ENCODE assay signal across 22 cellular contexts in the genomic region with DNA sequence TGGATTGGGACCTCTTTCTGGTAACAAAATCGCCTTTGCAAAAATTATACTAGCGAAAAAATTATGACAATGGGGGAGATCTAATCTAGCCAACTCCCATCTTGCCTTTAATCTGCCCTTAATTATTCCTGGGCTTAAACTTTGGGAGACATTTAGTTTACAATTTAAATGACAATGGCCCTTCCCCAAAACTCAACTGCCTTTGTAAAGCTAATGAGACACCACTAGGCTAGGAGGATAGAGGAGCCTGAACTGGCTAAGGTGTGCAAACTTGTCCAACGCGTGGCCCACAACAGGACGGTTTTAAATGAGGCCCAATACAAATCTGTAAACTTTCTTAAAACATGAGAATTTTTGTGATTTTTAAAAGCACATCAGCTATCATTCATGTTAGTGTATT.
"Had no signal": no experiment of that assay in that cellular context is flagged by ENCODE, and none has a peak within 500 bp of the region (broad histone marks: within the 10 kb centered on the region; RNA-seq: fewer than 3 reads in every experiment).

No MANE protein-coding gene starts in this region.

- H3K9me3 Mint-ChIP-seq: activated CD4-positive, alpha-beta T cell treated with anti-CD3 and anti-CD28 coated beads, Interleukin-2, amount 10 ng/mL, durations not matched to agents 24 days and 14 days; activated naive CD4-positive, alpha-beta T cell treated with anti-CD3 and anti-CD28 coated beads, Interleukin-2, amount 10 ng/mL, durations not matched to agents 7 days and 5 days; natural killer cell; type B pancreatic cell had no signal

- H3K4me3 Mint-ChIP-seq: activated CD4-positive, alpha-beta memory T cell treated with anti-CD3 and anti-CD28 coated beads, Interleukin-2, amount 10 ng/mL, durations not matched to agents 7 days and 5 days; activated CD4-positive, alpha-beta T cell treated with anti-CD3 and anti-CD28 coated beads, Interleukin-2, amount 10 ng/mL, durations not matched to agents 24 days and 14 days; activated naive CD4-positive, alpha-beta T cell treated with anti-CD3 and anti-CD28 coated beads, Interleukin-2, amount 10 ng/mL, durations not matched to agents 7 days and 5 days; immature natural killer cell; mesothelial cell of epicardium; natural killer cell; type B pancreatic cell had no signal

- H3K4me1 ChIP-seq: vagina had no signal

- H3K4me3 ChIP-seq: coronary artery, esophagus squamous epithelium, gastrocnemius medialis, spleen, thoracic aorta, vagina had no signal

- ATAC-seq: activated CD4-positive, CD25-positive, alpha-beta regulatory T cell treated with anti-CD3 and anti-CD28 coated beads, Interleukin-2, amount 50 U/mL, for 24 hours; natural killer cell had no signal

- DNase-seq: activated CD4-positive, alpha-beta memory T cell treated with anti-CD3 and anti-CD28 coated beads, Interleukin-2, amount 10 ng/mL, durations not matched to agents 7 days and 5 days; activated CD4-positive, alpha-beta T cell treated with anti-CD3 and anti-CD28 coated beads, Interleukin-2, amount 10 ng/mL, durations not matched to agents 24 days and 14 days; activated effector memory CD4-positive, alpha-beta T cell treated with anti-CD3 and anti-CD28 coated beads, Interleukin-2, amount 50 U/mL, for 16 hours; activated naive CD4-positive, alpha-beta T cell treated with anti-CD3 and anti-CD28 coated beads, Interleukin-2, amount 10 ng/mL, durations not matched to agents 7 days and 5 days; amygdala; cerebellar nuclear complex; esophagus squamous epithelium; hippocampal formation; immature natural killer cell; natural killer cell; retina; spleen; stimulated activated CD4-positive, alpha-beta T cell treated with anti-CD3 and anti-CD28 coated beads, Interleukin-4, amount 100 ng/mL, for 1 hour; stimulated activated naive CD4-positive, alpha-beta T cell had no signal

- H3K27ac ChIP-seq: coronary artery, esophagus squamous epithelium, spleen, thoracic aorta, vagina had no signal

- H3K27me3 Mint-ChIP-seq: activated CD4-positive, alpha-beta memory T cell treated with anti-CD3 and anti-CD28 coated beads, Interleukin-2, amount 10 ng/mL, durations not matched to agents 7 days and 5 days; activated CD4-positive, alpha-beta T cell treated with anti-CD3 and anti-CD28 coated beads, Interleukin-2, amount 10 ng/mL, durations not matched to agents 24 days and 14 days; activated naive CD4-positive, alpha-beta T cell treated with anti-CD3 and anti-CD28 coated beads, Interleukin-2, amount 10 ng/mL, durations not matched to agents 7 days and 5 days; progenitor cell of endocrine pancreas; type B pancreatic cell had no signal

- H3K36me3 Mint-ChIP-seq: natural killer cell had no signal

- H3K36me3 ChIP-seq: gastrocnemius medialis, thoracic aorta, vagina had no signal

- H3K4me1 Mint-ChIP-seq: activated CD4-positive, alpha-beta memory T cell treated with anti-CD3 and anti-CD28 coated beads, Interleukin-2, amount 10 ng/mL, durations not matched to agents 7 days and 5 days; activated CD4-positive, alpha-beta T cell treated with anti-CD3 and anti-CD28 coated beads, Interleukin-2, amount 10 ng/mL, durations not matched to agents 24 days and 14 days; activated naive CD4-positive, alpha-beta T cell treated with anti-CD3 and anti-CD28 coated beads, Interleukin-2, amount 10 ng/mL, durations not matched to agents 7 days and 5 days had no signal

- H3K27me3 ChIP-seq: esophagus squamous epithelium, gastrocnemius medialis, spleen, vagina had no signal

- H3K27ac Mint-ChIP-seq: activated CD4-positive, alpha-beta memory T cell treated with anti-CD3 and anti-CD28 coated beads, Interleukin-2, amount 10 ng/mL, durations not matched to agents 7 days and 5 days; activated CD4-positive, alpha-beta T cell treated with anti-CD3 and anti-CD28 coated beads, Interleukin-2, amount 10 ng/mL, durations not matched to agents 24 days and 14 days; activated naive CD4-positive, alpha-beta T cell treated with anti-CD3 and anti-CD28 coated beads, Interleukin-2, amount 10 ng/mL, durations not matched to agents 7 days and 5 days; natural killer cell; progenitor cell of endocrine pancreas; type B pancreatic cell had no signal

- H3K9me3 ChIP-seq: esophagus squamous epithelium, gastrocnemius medialis, spleen, thoracic aorta, vagina had no signal
